ENCODE assay signal across 25 cellular contexts in genomic region chr3:190543656-190544055, GRCh38. TPM values are rescaled to one million over a fixed set of nuclear protein-coding genes. Genes with fewer than 3 reads are reported as not detected.
DNase-seq lines count a peak whose midpoint lies in the region; ATAC-seq, FAIRE-seq and TF ChIP-seq lines count a peak whose summit lies in the region.
"Had no signal": no experiment of that assay in that cellular context is flagged by ENCODE, and none has a peak within 500 bp of the region (broad histone marks: within the 10 kb centered on the region; RNA-seq: fewer than 3 reads in every experiment).

No MANE protein-coding gene starts in this region.

- H3K27ac ChIP-seq in liver (ENCODE audit: low read depth in 1 of 2, low read length in 2 of 2), result peak overlapping the region; percentile 10 to 58
- H3K27ac ChIP-seq in HepG2 (ENCODE audit: extremely low read length, insufficient read depth, low read length), result no peak overlapping the region
- no peak overlapping the region for H3K27ac ChIP-seq in astrocyte (ENCODE audit: low read depth, low read length)
- H3K27ac ChIP-seq in right lobe of liver, result peak overlapping the region in 2 of 3 donors; percentile 76 to 80
- no peak overlapping the region for H3K27ac ChIP-seq in mesendoderm (ENCODE audit: low read depth, low read length)
- H3K27ac ChIP-seq: BLaER1 treated with 17β-estradiol and CSF1 and Interleukin-3, amounts not matched to agents 10 nM and 100 nM; gastroesophageal sphincter; HL-60; SJSA1; transverse colon had no signal

- BruUV-seq in HepG2 (replicated peaks; lab: Mats Ljungman, UMichigan), result no TSS peak

- FAIRE-seq in HepG2 (lab: Jason Lieb, UNC) (no peak), astrocyte (lab: Jason Lieb, UNC) (peak; percentile 9)
- FAIRE-seq: D721Med, kidney had no signal

- intact Hi-C loops in HepG2 (cut with micrococcal nuclease; ENCODE audit: unreplicated experiment), result loop anchor here (10.0 kb wide), 1 partner anchor 209 kb away; no protein-coding TSS in a partner anchor
- intact Hi-C loops in right lobe of liver (cut with DNase I), result no loop called here

- TF ChIP-seq CTCF in liver (IDR thresholded peaks at IDR 0.05; ENCODE audit: low read depth, low read length, missing input control), result no peak
- TF ChIP-seq CTCF in HepG2 (CRISPR knock-in tag; IDR thresholded peaks at IDR 0.05), result no peak
- TF ChIP-seq CTCF in astrocyte (IDR thresholded peaks at IDR 0.05; ENCODE audit: insufficient read depth, low read depth, low read length), result no peak
- no peak for TF ChIP-seq CTCF in right lobe of liver (IDR thresholded peaks at IDR 0.05)

- no peaks in the 10 kb centered on the region for H3K79me1 ChIP-seq in mesendoderm (ENCODE audit: low read length)

- H3K23ac ChIP-seq in mesendoderm (ENCODE audit: low read length), result no peak overlapping the region

- H4K20me1 ChIP-seq in HepG2 (ENCODE audit: insufficient read depth, low read length) (no peaks in the 10 kb centered on the region), astrocyte (ENCODE audit: insufficient read depth, low read length) (no peaks in the 10 kb centered on the region)

- H4K5ac ChIP-seq in mesendoderm (ENCODE audit: low read length), result no peak overlapping the region

- no peak overlapping the region for H3K18ac ChIP-seq in mesendoderm (ENCODE audit: low read length)

- H2BK15ac ChIP-seq in mesendoderm (replicated peaks; ENCODE audit: low read depth), result no peak overlapping the region

- H3K4me2 ChIP-seq in HepG2 (ENCODE audit: low read depth, low read length), result no peak overlapping the region
- no peak overlapping the region for H3K4me2 ChIP-seq in astrocyte (ENCODE audit: low read length)
- no peak overlapping the region for H3K4me2 ChIP-seq in mesendoderm (ENCODE audit: low read length)
- H3K4me2 ChIP-seq: BLaER1 treated with 17β-estradiol and CSF1 and Interleukin-3, amounts not matched to agents 10 nM and 100 nM had no signal

- H3K4me3 ChIP-seq in liver (ENCODE audit: low read depth in 1 of 3, low read length in 3 of 3) (no peak overlapping the region), HepG2 (replicated peaks in 1 of 3; ENCODE audit: insufficient read depth in 1 of 3, low read depth in 2 of 3, low read length in 3 of 3) (no peak overlapping the region), astrocyte (ENCODE audit: insufficient read depth, low read depth, low read length) (no peak overlapping the region), right lobe of liver (no peak overlapping the region), mesendoderm (ENCODE audit: low read length) (no peak overlapping the region)
- H3K4me3 ChIP-seq: BLaER1 treated with 17β-estradiol and CSF1 and Interleukin-3, amounts not matched to agents 10 nM and 100 nM; esophagus squamous epithelium; gastroesophageal sphincter; SJSA1; transverse colon had no signal

- no peak overlapping the region for H4K8ac ChIP-seq in mesendoderm (ENCODE audit: low read depth, low read length)

- peak overlapping the region; percentile 7 for H3K27ac Mint-ChIP-seq in astrocyte (ENCODE audit: unreplicated experiment)
- no peak overlapping the region for H3K27ac Mint-ChIP-seq in stimulated activated effector memory CD8-positive, alpha-beta T cell treated with anti-CD3 and anti-CD28 coated beads, Interleukin-12 subunit alpha, Interleukin-12 subunit beta, amount 100 ng/mL, for 72 hours
- H3K27ac Mint-ChIP-seq: activated CD4-positive, alpha-beta T cell treated with anti-CD3 and anti-CD28 coated beads, Interleukin-2, amount 10 ng/mL, durations not matched to agents 7 days and 5 days; activated naive CD4-positive, alpha-beta T cell treated with anti-CD3 and anti-CD28 coated beads, Interleukin-2, amount 50 U/mL, for 72 hours; H9; memory B cell had no signal

- peaks cover 71% of the 10 kb centered on the region for H3K79me2 ChIP-seq in HepG2 (ENCODE audit: insufficient read depth, low read length)
- H3K79me2 ChIP-seq in astrocyte (ENCODE audit: insufficient read depth, low read length), result peaks cover 6% of the 10 kb centered on the region
- H3K79me2 ChIP-seq in mesendoderm (ENCODE audit: control insufficient read depth, insufficient read depth, low read length), result no peaks in the 10 kb centered on the region

- H2BK5ac ChIP-seq in mesendoderm (ENCODE audit: low read length), result no peak overlapping the region

- in situ Hi-C loops in HepG2 (cut with HindIII; ENCODE audit: extremely low pct_ligation_motif_present, low pct_unique_long_range_greater_than_20kb), result no loop called here

- WGBS in liver, result 69% methylated on average over 4 of the region's 4 CpGs
- WGBS in HepG2 (ENCODE audit: low lambda C conversion rate), result 97% methylated on average over 4 of the region's 4 CpGs
- 95% methylated on average over 4 of the region's 4 CpGs for WGBS in right lobe of liver (ENCODE audit: insufficient coverage, low coverage, low lambda C conversion rate, missing lambda C conversion rate)
- no CpG with 5 or more reads among the region's 4 CpGs for WGBS in mesendoderm (ENCODE audit: extremely low coverage, insufficient coverage, low lambda C conversion rate)

- POLR2A ChIA-PET in HepG2 (lab: Yijun Ruan, JAX), result no interaction called here

- TF ChIP-seq POLR2A in HepG2 (IDR thresholded peaks at IDR 0.05; ENCODE audit: insufficient read depth in 1 of 2, low read depth in 2 of 2, low read length in 2 of 2), result no peak
- no peak for TF ChIP-seq POLR2A in right lobe of liver (IDR thresholded peaks at IDR 0.05)

- H3K4me1 Mint-ChIP-seq in astrocyte (ENCODE audit: low read depth, unreplicated experiment), result peaks cover 10% of the 10 kb centered on the region
- H3K4me1 Mint-ChIP-seq in stimulated activated effector memory CD8-positive, alpha-beta T cell treated with anti-CD3 and anti-CD28 coated beads, Interleukin-12 subunit alpha, Interleukin-12 subunit beta, amount 100 ng/mL, for 72 hours, result peaks cover 4% of the 10 kb centered on the region
- H3K4me1 Mint-ChIP-seq: activated CD4-positive, alpha-beta T cell treated with anti-CD3 and anti-CD28 coated beads, Interleukin-2, amount 10 ng/mL, durations not matched to agents 7 days and 5 days had no signal

- CTCF ChIA-PET in HepG2 (lab: Yijun Ruan, JAX; ENCODE audit: low intra/inter-chr PET ratio, low total read pairs), result no interaction called here

- H3K36me3 ChIP-seq in liver (ENCODE audit: control insufficient read depth in 4 of 4, insufficient read depth in 3 of 4, low read depth in 1 of 4, low read length in 3 of 4), result no peaks in the 10 kb centered on the region
- H3K36me3 ChIP-seq in HepG2 (replicated peaks in 1 of 2; ENCODE audit: control insufficient read depth in 1 of 2, insufficient read depth in 2 of 2, low read length in 2 of 2), result no peaks in the 10 kb centered on the region; a peak in 1 of 5 replicates
- H3K36me3 ChIP-seq in astrocyte (ENCODE audit: insufficient read depth, low read length), result no peaks in the 10 kb centered on the region
- no peaks in the 10 kb centered on the region for H3K36me3 ChIP-seq in right lobe of liver
- H3K36me3 ChIP-seq in mesendoderm (ENCODE audit: control insufficient read depth, insufficient read depth, low read length), result no peaks in the 10 kb centered on the region
- H3K36me3 ChIP-seq: esophagus squamous epithelium, gastroesophageal sphincter, SJSA1, transverse colon had no signal

- no peak overlapping the region for H2AFZ ChIP-seq in HepG2 (ENCODE audit: low read length)
- H2AFZ ChIP-seq in astrocyte (ENCODE audit: low read depth, low read length), result no peak overlapping the region

- no peak overlapping the region for H2AK5ac ChIP-seq in mesendoderm (ENCODE audit: low read length)

- no peak overlapping the region for H3K4me3 Mint-ChIP-seq in astrocyte (ENCODE audit: unreplicated experiment)
- H3K4me3 Mint-ChIP-seq in stimulated activated effector memory CD8-positive, alpha-beta T cell treated with anti-CD3 and anti-CD28 coated beads, Interleukin-12 subunit alpha, Interleukin-12 subunit beta, amount 100 ng/mL, for 72 hours, result no peak overlapping the region
- H3K4me3 Mint-ChIP-seq: activated CD4-positive, alpha-beta T cell treated with anti-CD3 and anti-CD28 coated beads, Interleukin-2, amount 10 ng/mL, durations not matched to agents 7 days and 5 days; H9; memory B cell had no signal

- no peaks in the 10 kb centered on the region for H3K9me3 ChIP-seq in liver (ENCODE audit: control insufficient read depth in 4 of 4, low read length in 3 of 4)
- H3K9me3 ChIP-seq in HepG2 (ENCODE audit: low read length), result no peaks in the 10 kb centered on the region
- no peaks in the 10 kb centered on the region for H3K9me3 ChIP-seq in astrocyte (ENCODE audit: insufficient read depth, low read depth, low read length)
- no peaks in the 10 kb centered on the region for H3K9me3 ChIP-seq in right lobe of liver
- H3K9me3 ChIP-seq: BLaER1 treated with 17β-estradiol and CSF1 and Interleukin-3, amounts not matched to agents 10 nM and 100 nM; esophagus squamous epithelium; gastroesophageal sphincter; transverse colon had no signal

- H3K9ac ChIP-seq in liver (ENCODE audit: low read depth in 1 of 2, low read length in 2 of 2), result no peak overlapping the region
- H3K9ac ChIP-seq in HepG2 (ENCODE audit: insufficient read depth, low read depth, low read length), result no peak overlapping the region
- H3K9ac ChIP-seq in astrocyte (ENCODE audit: low read length), result no peak overlapping the region
- H3K9ac ChIP-seq in mesendoderm (ENCODE audit: low read length), result no peak overlapping the region
- H3K9ac ChIP-seq: BLaER1 treated with 17β-estradiol and CSF1 and Interleukin-3, amounts not matched to agents 10 nM and 100 nM had no signal

- H3K27me3 ChIP-seq in liver (ENCODE audit: control insufficient read depth in 4 of 4, insufficient read depth in 4 of 4, low read length in 3 of 4), result no peaks in the 10 kb centered on the region
- no peaks in the 10 kb centered on the region for H3K27me3 ChIP-seq in HepG2 (ENCODE audit: control insufficient read depth in 1 of 2, insufficient read depth in 2 of 2, low read length in 2 of 2)
- H3K27me3 ChIP-seq in astrocyte (ENCODE audit: insufficient read depth, low read length), result no peaks in the 10 kb centered on the region
- no peaks in the 10 kb centered on the region for H3K27me3 ChIP-seq in right lobe of liver
- no peaks in the 10 kb centered on the region for H3K27me3 ChIP-seq in mesendoderm (ENCODE audit: insufficient read depth, low read length, poor library complexity)
- H3K27me3 ChIP-seq: BLaER1 treated with 17β-estradiol and CSF1 and Interleukin-3, amounts not matched to agents 10 nM and 100 nM; esophagus squamous epithelium; gastroesophageal sphincter; SJSA1; transverse colon had no signal

- H3K56ac ChIP-seq in mesendoderm (ENCODE audit: low read length), result no peak overlapping the region

- H3K9me3 Mint-ChIP-seq in astrocyte (ENCODE audit: unreplicated experiment), result no peaks in the 10 kb centered on the region
- no peaks in the 10 kb centered on the region for H3K9me3 Mint-ChIP-seq in stimulated activated effector memory CD8-positive, alpha-beta T cell treated with anti-CD3 and anti-CD28 coated beads, Interleukin-12 subunit alpha, Interleukin-12 subunit beta, amount 100 ng/mL, for 72 hours
- H3K9me3 Mint-ChIP-seq: activated CD4-positive, alpha-beta T cell treated with anti-CD3 and anti-CD28 coated beads, Interleukin-2, amount 10 ng/mL, durations not matched to agents 7 days and 5 days; H9; memory B cell had no signal

- no peak for TF ChIP-seq EP300 in HepG2 (IDR thresholded peaks at IDR 0.05; ENCODE audit: low read depth in 2 of 2, low read length in 2 of 2)
- no peak for TF ChIP-seq EP300 in HepG2 (CRISPR knock-in tag; IDR thresholded peaks at IDR 0.05; ENCODE audit: borderline replicate concordance)

- no peak overlapping the region for H3K4ac ChIP-seq in mesendoderm (ENCODE audit: low read depth, low read length)

- H3K4me1 ChIP-seq in liver (ENCODE audit: control insufficient read depth in 4 of 4, insufficient read depth in 4 of 4, low read length in 3 of 4) (peaks cover 12 to 84% (median 62%) of the 10 kb centered on the region in 4 donors), HepG2 (ENCODE audit: insufficient read depth, low read length) (peaks cover 88% of the 10 kb centered on the region), astrocyte (ENCODE audit: insufficient read depth, low read length) (no peaks in the 10 kb centered on the region), right lobe of liver (peaks cover 0 to 90% (median 31%) of the 10 kb centered on the region in 4 donors), mesendoderm (ENCODE audit: control insufficient read depth, low read depth, low read length) (no peaks in the 10 kb centered on the region)
- H3K4me1 ChIP-seq: BLaER1 treated with 17β-estradiol and CSF1 and Interleukin-3, amounts not matched to agents 10 nM and 100 nM; gastroesophageal sphincter; SJSA1 had no signal

- TF ChIP-seq RAD21 in liver (IDR thresholded peaks at IDR 0.05) (no peak), HepG2 (CRISPR knock-in tag; IDR thresholded peaks at IDR 0.05) (no peak)

- DNase-seq in HepG2 (ENCODE audit: low spot score) (no peak), astrocyte (ENCODE audit: low read depth) (no peak), right lobe of liver (no peak), mesendoderm (no peak), NOMO-1 treated with dmso at 0.1 percent for 144 hours (lab: John Stamatoyannopoulos, UW; ENCODE audit: unreplicated experiment) (no peak)
- DNase-seq in stimulated activated effector memory CD8-positive, alpha-beta T cell treated with anti-CD3 and anti-CD28 coated beads, Interleukin-12 subunit alpha, Interleukin-12 subunit beta, amount 100 ng/mL, for 72 hours (ENCODE audit: low spot score in 2 of 2), result no peak
- DNase-seq: activated CD4-positive, alpha-beta T cell treated with anti-CD3 and anti-CD28 coated beads, Interleukin-2, amount 10 ng/mL, durations not matched to agents 7 days and 5 days; effector CD4-positive, alpha-beta T cell; esophagus squamous epithelium; H9; kidney; NCI-H1694 treated with DMSO at 0.1 percent for 48 hours; NCI-H345; right cardiac atrium; transverse colon had no signal

- H3K36me3 Mint-ChIP-seq in astrocyte (ENCODE audit: low read depth, unreplicated experiment), result no peaks in the 10 kb centered on the region
- peaks cover 9% of the 10 kb centered on the region for H3K36me3 Mint-ChIP-seq in stimulated activated effector memory CD8-positive, alpha-beta T cell treated with anti-CD3 and anti-CD28 coated beads, Interleukin-12 subunit alpha, Interleukin-12 subunit beta, amount 100 ng/mL, for 72 hours

- H3K27me3 Mint-ChIP-seq in astrocyte (ENCODE audit: low read depth, unreplicated experiment), result no peaks in the 10 kb centered on the region
- H3K27me3 Mint-ChIP-seq: activated CD4-positive, alpha-beta T cell treated with anti-CD3 and anti-CD28 coated beads, Interleukin-2, amount 10 ng/mL, durations not matched to agents 7 days and 5 days; memory B cell had no signal

- no peak for ATAC-seq in HepG2
- peak in 1 of 4 donors; percentile 10 for ATAC-seq in right lobe of liver
- no peak for ATAC-seq in stimulated activated effector memory CD8-positive, alpha-beta T cell treated with anti-CD3 and anti-CD28 coated beads, Interleukin-12 subunit alpha, Interleukin-12 subunit beta, amount 100 ng/mL, for 72 hours
- no peak for ATAC-seq in GM19455 (IDR thresholded peaks at IDR 0.05; ENCODE audit: unreplicated experiment)
- ATAC-seq: activated naive CD4-positive, alpha-beta T cell treated with anti-CD3 and anti-CD28 coated beads, Interleukin-2, amount 50 U/mL, for 72 hours; gastroesophageal sphincter; right cardiac atrium had no signal

- H2BK120ac ChIP-seq in mesendoderm (ENCODE audit: low read depth, low read length), result no peak overlapping the region

RNA-seq across cellular contexts. Expression of gene IL1RAP, which starts 29.8 kb away (rescaled TPM):
- total RNA-seq in liver (100 to 1,000 TPM in 1 of 2 donors, 10 to 100 TPM in 1; 85.1 to 230 TPM), HepG2 (2016; rRNA removed; fragmentation: Illumina TruSeq; extraction: Trizol) (11.6 and 18.3 TPM in 2 replicates), astrocyte (19.4 and 27.3 TPM in 2 replicates), right lobe of liver (100 to 1,000 TPM in 1 of 6 experiments, 10 to 100 TPM in 5; 44.6 to 142 (median 60.5) TPM)
- polyA plus RNA-seq in liver (10 to 100 TPM; 53.7 to 58.1 TPM), HepG2 (2011; rRNA removed) (54.9 and 57.9 TPM in 2 replicates)
- 2.1 and 3.3 TPM in 2 replicates for total RNA-seq in HepG2 (2016; cell fraction: cytosol; rRNA removed; fragmentation: Illumina TruSeq; extraction: Trizol; ENCODE audit: low read depth)
- total RNA-seq in HepG2 (2016; cell fraction: insoluble cytoplasmic fraction; rRNA removed; fragmentation: Illumina TruSeq; extraction: Trizol), result 13.4 and 17.4 TPM in 2 replicates
- total RNA-seq in HepG2 (2016; cell fraction: membrane; rRNA removed; fragmentation: Illumina TruSeq; extraction: Trizol), result 5.0 and 5.2 TPM in 2 replicates
- total RNA-seq in HepG2 (2016; cell fraction: nucleus; rRNA removed; fragmentation: Illumina TruSeq; extraction: Trizol), result 36.6 and 41.3 TPM in 2 replicates
- 35.4 and 47.2 TPM in 2 replicates for polyA plus RNA-seq in HepG2 (2011; cell fraction: cytosol; rRNA removed)
- 37.9 and 42.4 TPM in 2 replicates for polyA plus RNA-seq in HepG2 (2011; cell fraction: nucleus; rRNA removed)
- polyA plus RNA-seq in HepG2 (2012), result 25.1 and 30.4 TPM in 2 replicates
- 1.1 and 1.3 TPM in 2 replicates for polyA plus RNA-seq in HepG2 (2016; cell fraction: cytosol; fragmentation: Illumina TruSeq; extraction: Trizol; ENCODE audit: low read depth)
- 9.5 and 10.6 TPM in 2 replicates for polyA plus RNA-seq in HepG2 (2016; cell fraction: insoluble cytoplasmic fraction; fragmentation: Illumina TruSeq; extraction: Trizol; ENCODE audit: low read depth)
- 1.9 and 2.1 TPM in 2 replicates for polyA plus RNA-seq in HepG2 (2016; cell fraction: membrane; fragmentation: Illumina TruSeq; extraction: Trizol; ENCODE audit: low read depth)
- 23.6 and 24.7 TPM in 2 replicates for polyA plus RNA-seq in HepG2 (2016; cell fraction: nucleus; fragmentation: Illumina TruSeq; extraction: Trizol; ENCODE audit: insufficient read depth, low read depth)
- 31.1 and 117 TPM in 2 replicates for polyA minus RNA-seq in HepG2 (2011; rRNA and poly(A)+ RNA removed; ENCODE audit: low replicate concordance)
- polyA minus RNA-seq in HepG2 (2011; cell fraction: cytosol; rRNA and poly(A)+ RNA removed), result 59.6 and 82.5 TPM in 2 replicates
- polyA minus RNA-seq in HepG2 (2011; cell fraction: nucleus; rRNA and poly(A)+ RNA removed), result 162 and 189 TPM in 2 replicates
- 2.6 TPM for polyA plus RNA-seq in mesendoderm (2013, experiment 1 of 2)
- polyA plus RNA-seq in mesendoderm (2013, experiment 2 of 2), result 2.6 TPM
- total RNA-seq: G401 had no signal

Comparison
In these comparisons a context has a peak if more than half of its experiments do, and no peak if none do; other contexts are left out.
1. H3K27ac ChIP-seq: peak in liver (2 of 2) and right lobe of liver (2 of 3); none in HepG2 (single experiment), astrocyte (single experiment) and mesendoderm (single experiment).